Comparison of ENCODE assay signal across 8 cellular contexts in the genomic region with DNA sequence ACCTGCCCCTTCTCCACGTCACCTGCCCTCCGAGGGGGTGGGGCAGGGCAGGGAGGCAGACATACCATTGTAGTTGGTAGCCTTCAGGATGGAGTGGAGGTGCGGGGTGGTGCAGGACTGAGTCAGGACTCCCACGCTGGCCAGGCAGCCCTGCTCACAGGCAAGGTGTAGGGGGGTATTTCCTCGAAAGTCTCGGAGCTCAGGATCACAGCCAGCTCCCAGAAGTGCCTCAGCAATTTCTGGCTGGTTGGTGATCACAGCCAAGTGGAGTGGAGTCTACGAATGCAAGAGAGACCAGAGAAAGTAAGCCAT. TPM values are rescaled to one million over a fixed set of nuclear protein-coding genes. Genes with fewer than 3 reads are reported as not detected.
DNase-seq lines count a peak whose midpoint lies in the region; ATAC-seq and TF ChIP-seq lines count a peak whose summit lies in the region.

No MANE protein-coding gene starts in this region.

- no peak for DNase-seq in Calu3
- peak in 4 of 5 experiments; percentile 16 to 43 (median 34) for DNase-seq in T-helper 2 cell
- DNase-seq in choroid plexus epithelial cell (ENCODE audit: low read depth): peak; percentile 57
- DNase-seq in suprapubic skin (ENCODE audit: low spot score in 2 of 2): no peak
- DNase-seq in NCI-H146 treated with DMSO at 0.1 percent for 48 hours (lab: John Stamatoyannopoulos, UW; ENCODE audit: unreplicated experiment): no peak
- no peak for DNase-seq in NCI-H524 (lab: John Stamatoyannopoulos, UW)

- no peaks in the 10 kb centered on the region for H3K27me3 ChIP-seq in suprapubic skin

- intact Hi-C loops in Calu3 (cut with micrococcal nuclease; ENCODE audit: unreplicated experiment): loop anchor here (2.0 kb wide), 1 partner anchor 70 kb away; no protein-coding TSS in a partner anchor

- peaks cover 40% of the 10 kb centered on the region for H3K4me1 Mint-ChIP-seq in Calu3 (ENCODE audit: low read depth, unreplicated experiment)

- H3K4me3 ChIP-seq in choroid plexus epithelial cell (ENCODE audit: low read depth, low read length) (peak overlapping the region; percentile 90), mesodermal cell (ENCODE audit: extremely low read depth, insufficient read depth, low read length, poor library complexity, severe bottlenecking) (peak overlapping the region; percentile 82), suprapubic skin (peak overlapping the region; percentile 97)

- H3K4me3 Mint-ChIP-seq in Calu3 (ENCODE audit: low read depth, unreplicated experiment): peak overlapping the region; percentile 93

- H3K9me3 ChIP-seq in mesodermal cell (ENCODE audit: control insufficient read depth, low read length) (no peaks in the 10 kb centered on the region), suprapubic skin (no peaks in the 10 kb centered on the region)

- H3K4me1 ChIP-seq in mesodermal cell (ENCODE audit: control insufficient read depth, insufficient read depth, low read length, poor library complexity, severe bottlenecking): peaks cover 25% of the 10 kb centered on the region
- H3K4me1 ChIP-seq in suprapubic skin: peaks cover 76% of the 10 kb centered on the region

- ATAC-seq in GM18511 (IDR thresholded peaks at IDR 0.05; ENCODE audit: unreplicated experiment): no peak

- no peak for TF ChIP-seq EP300 in suprapubic skin (IDR thresholded peaks at IDR 0.05)

- peak overlapping the region; percentile 89 for H3K27ac Mint-ChIP-seq in Calu3 (ENCODE audit: unreplicated experiment)

- no peaks in the 10 kb centered on the region for H3K27me3 Mint-ChIP-seq in Calu3 (ENCODE audit: unreplicated experiment)

- no peak for TF ChIP-seq CTCF in Calu3 (IDR thresholded peaks at IDR 0.05; ENCODE audit: unreplicated experiment)
- TF ChIP-seq CTCF in choroid plexus epithelial cell (conservative IDR thresholded peaks at IDR 0.05; ENCODE audit: low read depth, low read length): no peak
- no peak for TF ChIP-seq CTCF in suprapubic skin (IDR thresholded peaks at IDR 0.05)

- no TSS peak for BruUV-seq in Calu3 (replicated peaks; lab: Mats Ljungman, UMichigan)

- no peaks in the 10 kb centered on the region for H3K9me3 Mint-ChIP-seq in Calu3 (ENCODE audit: low read depth, unreplicated experiment)

- H3K36me3 ChIP-seq in mesodermal cell (ENCODE audit: control insufficient read depth, insufficient read depth, low read length) (peaks cover 38% of the 10 kb centered on the region), suprapubic skin (peaks cover 41% of the 10 kb centered on the region)

- no peak for TF ChIP-seq POLR2A in suprapubic skin (IDR thresholded peaks at IDR 0.05)

- CTCF ChIA-PET in Calu3 (lab: Charles Lee): interaction anchor here (1.2 to 2.6 kb wide), 3 partner anchors 47 to 188 kb away, joined by 4 to 8 read pairs (median 5); no protein-coding TSS in a partner anchor

- no peak overlapping the region for H3K27ac ChIP-seq in mesodermal cell (ENCODE audit: low read depth, low read length, severe bottlenecking)
- peak overlapping the region; percentile 100 for H3K27ac ChIP-seq in suprapubic skin

- peaks cover 71% of the 10 kb centered on the region for H3K36me3 Mint-ChIP-seq in Calu3 (ENCODE audit: insufficient read depth, unreplicated experiment)

- WGBS in mesodermal cell (ENCODE audit: insufficient coverage in 2 of 2), 2 experiments: 86 to 91% methylated on average over 4 to 5 of the region's 7 CpGs
- WGBS in suprapubic skin: 3% methylated on average over 4 of the region's 7 CpGs

RNA-seq across cellular contexts. Expression of gene NFKBIA, which starts 1.5 kb away (rescaled TPM):
- total RNA-seq in Calu3 (2022) (111 TPM in 2 replicates), suprapubic skin (100 to 1,000 TPM; 510 to 768 (median 735) TPM)
- polyA plus RNA-seq in mesodermal cell (2013, experiment 1 of 2): 51.8 TPM
- polyA plus RNA-seq in mesodermal cell (2013, experiment 2 of 2): 46.6 TPM

Comparison
In these comparisons a context has a peak if more than half of its experiments do, and no peak if none do; other contexts are left out.
1. DNase-seq: peak in T-helper 2 cell (4 of 5) and choroid plexus epithelial cell (single experiment); none in Calu3 (single experiment), suprapubic skin (0 of 2), NCI-H146 treated with DMSO at 0.1 percent for 48 hours (single experiment) and NCI-H524 (0 of 2).
2. Peak in every context shown above with its lines, with median percentiles within 50 percentile points of each other: H3K4me3 ChIP-seq.